Comparison of ENCODE assay signal across 12 cellular contexts in genomic region chr11:13701506-13701905, GRCh38.
"Had no signal": no experiment of that assay in that cellular context is flagged by ENCODE, and none has a peak within 500 bp of the region (broad histone marks: within the 10 kb centered on the region; RNA-seq: fewer than 3 reads in every experiment).

No MANE protein-coding gene starts in this region.

- ATAC-seq: activated CD8-positive, alpha-beta T cell treated with anti-CD3 and anti-CD28 coated beads for 36 hours; stimulated activated naive CD8-positive, alpha-beta T cell treated with anti-CD3 and anti-CD28 coated beads, Interleukin-15, amount 100 ng/mL, for 72 hours had no signal

- H3K9me3 ChIP-seq: adrenal gland, ovary, sigmoid colon, spleen had no signal

- H3K27ac ChIP-seq: adrenal gland, ovary, sigmoid colon, spleen had no signal

- H3K36me3 ChIP-seq: ovary had no signal

- H3K4me3 ChIP-seq: adrenal gland, lung, ovary, sigmoid colon, spleen had no signal

- H3K4me1 ChIP-seq: sigmoid colon had no signal

- H3K27me3 ChIP-seq: adrenal gland, ovary, sigmoid colon, spleen had no signal

- DNase-seq: activated CD4-positive, alpha-beta T cell treated with anti-CD3 and anti-CD28 coated beads for 4 hours; activated CD8-positive, alpha-beta T cell treated with anti-CD3 and anti-CD28 coated beads for 36 hours; activated effector memory CD4-positive, alpha-beta T cell treated with anti-CD3 and anti-CD28 coated beads, Interleukin-2, amount 50 U/mL, for 16 hours; activated T-cell treated with anti-CD3 and anti-CD28 coated beads, Interleukin-2, amount 50 U/mL, for 48 hours; adrenal gland; erythroblast; midbrain; ovary; sigmoid colon; spleen; stimulated activated naive CD8-positive, alpha-beta T cell treated with anti-CD3 and anti-CD28 coated beads, Interleukin-15, amount 100 ng/mL, for 72 hours had no signal
